Comparison of ENCODE assay signal across 29 cellular contexts in the genomic region with DNA sequence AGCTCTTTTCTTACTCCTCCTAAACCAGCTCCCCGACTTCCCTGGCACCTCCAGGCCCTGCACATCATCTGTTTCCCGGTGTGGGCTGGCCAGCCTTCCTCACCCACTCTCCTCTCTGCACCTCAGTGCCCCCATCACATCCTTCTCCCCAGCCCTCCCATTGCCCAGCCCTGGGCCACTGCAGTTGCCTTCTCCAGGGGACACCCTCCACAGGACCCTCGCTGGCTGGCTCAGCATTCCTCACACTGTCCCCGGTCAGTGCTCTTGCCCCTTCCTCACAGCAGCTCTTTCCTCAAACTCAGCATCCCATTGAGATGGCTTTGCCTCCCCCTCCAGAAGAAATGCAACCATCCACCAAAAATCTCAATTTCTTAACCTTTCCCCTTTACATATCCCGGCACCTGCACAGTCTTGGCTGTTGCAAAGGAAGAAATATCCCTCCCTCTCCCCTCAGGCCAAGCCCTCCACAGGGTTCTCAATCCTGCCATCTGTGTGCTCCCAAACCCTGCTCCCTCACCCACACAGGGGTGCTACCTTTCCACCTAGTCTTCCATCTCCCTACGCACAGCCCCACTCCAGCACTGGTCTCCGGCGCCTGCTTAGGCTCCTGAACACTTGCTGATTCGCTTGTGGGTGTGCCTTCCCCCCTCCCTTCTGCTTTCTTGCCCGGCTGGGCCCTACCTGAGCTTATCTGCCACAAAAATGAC. TPM values are rescaled to one million over a fixed set of nuclear protein-coding genes. Genes with fewer than 3 reads are reported as not detected.
DNase-seq lines count a peak whose midpoint lies in the region; ATAC-seq and TF ChIP-seq lines count a peak whose summit lies in the region.
"Had no signal": no experiment of that assay in that cellular context is flagged by ENCODE, and none has a peak within 500 bp of the region (broad histone marks: within the 10 kb centered on the region; RNA-seq: fewer than 3 reads in every experiment).

No MANE protein-coding gene starts in this region.

- H3K4me1 ChIP-seq in esophagus squamous epithelium = peaks cover 0 to 22% (median 0%) of the 10 kb centered on the region in 3 donors

- H3K27me3 ChIP-seq in esophagus squamous epithelium = no peaks in the 10 kb centered on the region
- H3K27me3 ChIP-seq: ovary had no signal

- no peak overlapping the region for H3K4me3 Mint-ChIP-seq in stimulated activated naive CD8-positive, alpha-beta T cell treated with anti-CD3 and anti-CD28 coated beads, Interleukin-15, amount 100 ng/mL, for 72 hours
- no peak overlapping the region for H3K4me3 Mint-ChIP-seq in progenitor cell of endocrine pancreas (ENCODE audit: low read depth)
- H3K4me3 Mint-ChIP-seq: activated naive CD4-positive, alpha-beta T cell treated with anti-CD3 and anti-CD28 coated beads, Interleukin-2, amount 10 ng/mL, durations not matched to agents 7 days and 5 days; activated T-cell treated with anti-CD3 and anti-CD28 coated beads, Interleukin-2, amount 50 U/mL, for 72 hours; naive thymus-derived CD8-positive, alpha-beta T cell had no signal

- no peaks in the 10 kb centered on the region for H3K9me3 Mint-ChIP-seq in stimulated activated naive CD8-positive, alpha-beta T cell treated with anti-CD3 and anti-CD28 coated beads, Interleukin-15, amount 100 ng/mL, for 72 hours
- no peaks in the 10 kb centered on the region for H3K9me3 Mint-ChIP-seq in progenitor cell of endocrine pancreas (ENCODE audit: low read depth)
- H3K9me3 Mint-ChIP-seq: activated naive CD4-positive, alpha-beta T cell treated with anti-CD3 and anti-CD28 coated beads, Interleukin-2, amount 10 ng/mL, durations not matched to agents 7 days and 5 days; activated T-cell treated with anti-CD3 and anti-CD28 coated beads, Interleukin-2, amount 50 U/mL, for 72 hours; naive thymus-derived CD8-positive, alpha-beta T cell had no signal

- TF ChIP-seq CTCF in esophagus squamous epithelium (IDR thresholded peaks at IDR 0.05) = no peak
- no peak for TF ChIP-seq CTCF in progenitor cell of endocrine pancreas (IDR thresholded peaks at IDR 0.05; ENCODE audit: unreplicated experiment)

- peaks cover 31% of the 10 kb centered on the region for H3K36me3 Mint-ChIP-seq in progenitor cell of endocrine pancreas (ENCODE audit: insufficient read depth)
- H3K36me3 Mint-ChIP-seq: activated naive CD4-positive, alpha-beta T cell treated with anti-CD3 and anti-CD28 coated beads, Interleukin-2, amount 10 ng/mL, durations not matched to agents 7 days and 5 days; naive thymus-derived CD8-positive, alpha-beta T cell had no signal

- no peak overlapping the region for H3K4me3 ChIP-seq in esophagus squamous epithelium
- H3K4me3 ChIP-seq: coronary artery, GM12878, left ventricle myocardium inferior, ovary had no signal

- peak overlapping the region; percentile 23 to 94 (median 40) for H3K27ac ChIP-seq in esophagus squamous epithelium
- H3K27ac ChIP-seq: coronary artery, left ventricle myocardium inferior, ovary had no signal

- H3K27me3 Mint-ChIP-seq in stimulated activated naive CD8-positive, alpha-beta T cell treated with anti-CD3 and anti-CD28 coated beads, Interleukin-15, amount 100 ng/mL, for 72 hours = no peaks in the 10 kb centered on the region
- H3K27me3 Mint-ChIP-seq in progenitor cell of endocrine pancreas = no peaks in the 10 kb centered on the region

- DNase-seq in stimulated activated naive CD8-positive, alpha-beta T cell treated with anti-CD3 and anti-CD28 coated beads, Interleukin-15, amount 100 ng/mL, for 72 hours = no peak
- DNase-seq in stimulated activated naive CD8-positive, alpha-beta T cell treated with anti-CD3 and anti-CD28 coated beads, Interleukin-15, Interleukin-2, amounts not matched to agents 100 U/mL and 50 U/mL, for 24 hours = no peak
- no peak for DNase-seq in esophagus squamous epithelium (lab: John Stamatoyannopoulos, UW)
- no peak for DNase-seq in progenitor cell of endocrine pancreas (ENCODE audit: low spot score, unreplicated experiment)
- no peak for DNase-seq in NCI-H1417 treated with DMSO at 0.1 percent for 48 hours (lab: John Stamatoyannopoulos, UW)
- DNase-seq in NCI-H446 treated with DMSO at 0.1 percent for 48 hours (lab: John Stamatoyannopoulos, UW) = no peak
- DNase-seq in NCI-H146 (lab: John Stamatoyannopoulos, UW) = no peak
- DNase-seq: 8988T; activated CD4-positive, alpha-beta T cell treated with anti-CD3 and anti-CD28 coated beads, Interleukin-2, amount 50 U/mL, for 4 hours; activated naive CD4-positive, alpha-beta T cell treated with anti-CD3 and anti-CD28 coated beads, Interleukin-2, amount 10 ng/mL, durations not matched to agents 7 days and 5 days; activated T-cell treated with anti-CD3 and anti-CD28 coated beads, Interleukin-2, amount 50 U/mL, for 72 hours; amygdala; GOT3; islet precursor cell; KBM-7; left ventricle myocardium inferior; midbrain; MM.1S; naive thymus-derived CD8-positive, alpha-beta T cell; NCI-H1436; NCI-H2107; NCI-H82; right cardiac atrium; stimulated activated CD4-positive, alpha-beta T cell treated with anti-CD3 and anti-CD28 coated beads, Interleukin-2, amount 100 ng/mL, for 48 hours; T-helper 1 cell had no signal

- H3K27ac Mint-ChIP-seq in stimulated activated naive CD8-positive, alpha-beta T cell treated with anti-CD3 and anti-CD28 coated beads, Interleukin-15, amount 100 ng/mL, for 72 hours = peak overlapping the region; percentile 3 to 20
- H3K27ac Mint-ChIP-seq in progenitor cell of endocrine pancreas = peak overlapping the region; percentile 59
- H3K27ac Mint-ChIP-seq: activated naive CD4-positive, alpha-beta T cell treated with anti-CD3 and anti-CD28 coated beads, Interleukin-2, amount 10 ng/mL, durations not matched to agents 7 days and 5 days; activated T-cell treated with anti-CD3 and anti-CD28 coated beads, Interleukin-2, amount 50 U/mL, for 72 hours had no signal

- ATAC-seq in stimulated activated naive CD8-positive, alpha-beta T cell treated with anti-CD3 and anti-CD28 coated beads, Interleukin-15, amount 100 ng/mL, for 72 hours = no peak
- ATAC-seq in stimulated activated naive CD8-positive, alpha-beta T cell treated with anti-CD3 and anti-CD28 coated beads, Interleukin-15, Interleukin-2, amounts not matched to agents 100 U/mL and 50 U/mL, for 24 hours = no peak
- ATAC-seq in HG03354 (IDR thresholded peaks at IDR 0.05; ENCODE audit: poor library complexity, severe bottlenecking, unreplicated experiment) = no peak
- ATAC-seq: activated T-cell treated with anti-CD3 and anti-CD28 coated beads, Interleukin-2, amount 50 U/mL, for 72 hours; GM12878; naive thymus-derived CD8-positive, alpha-beta T cell had no signal

- WGBS in esophagus squamous epithelium, 2 donors = 84 to 86% methylated on average over 9 to 10 of the region's 10 CpGs

- intact Hi-C loops in esophagus squamous epithelium (cut with DNase I) = no loop called here

- H3K36me3 ChIP-seq in esophagus squamous epithelium = peaks cover 9 to 100% (median 28%) of the 10 kb centered on the region in 3 donors
- H3K36me3 ChIP-seq: ovary had no signal

- TF ChIP-seq POLR2A in esophagus squamous epithelium (IDR thresholded peaks at IDR 0.05) = no peak

- no peaks in the 10 kb centered on the region for H3K4me1 Mint-ChIP-seq in stimulated activated naive CD8-positive, alpha-beta T cell treated with anti-CD3 and anti-CD28 coated beads, Interleukin-15, amount 100 ng/mL, for 72 hours
- H3K4me1 Mint-ChIP-seq in progenitor cell of endocrine pancreas (ENCODE audit: low read depth) = peaks cover 17% of the 10 kb centered on the region

- H3K9me3 ChIP-seq in esophagus squamous epithelium = no peaks in the 10 kb centered on the region
- H3K9me3 ChIP-seq: left ventricle myocardium inferior, ovary had no signal

RNA-seq across cellular contexts. Expression of gene RPL27A, which starts 19.5 kb away (rescaled TPM):
- total RNA-seq in esophagus squamous epithelium (1,000 to 10,000 TPM in 3 of 4 donors, 100 to 1,000 TPM in 1; 921 to 1,566 (median 1,106) TPM), progenitor cell of endocrine pancreas (731 and 748 TPM in 2 replicates)

RNA-seq across cellular contexts. Expression of gene TRIM66, which starts 19.6 kb away (rescaled TPM):
- total RNA-seq in esophagus squamous epithelium = 1 to 10 TPM; 4.5 to 5.5 (median 4.8) TPM
- 9.2 and 9.4 TPM in 2 replicates for total RNA-seq in progenitor cell of endocrine pancreas
